1 cellular context compared by ENCODE assay signal in genomic region chr1:25728301-25728935, GRCh38.
TF ChIP-seq lines count a peak whose summit lies in the region.

No MANE protein-coding gene starts in this region.

TF ChIP-seq in H1, 55 proteins besides CTCF, POLR2A, EP300 and RAD21 (continued from another document):
- TF ChIP-seq CHD7 (IDR thresholded peaks at IDR 0.05; ENCODE audit: insufficient replicate concordance, low read length) (no peak), CHD1 (IDR thresholded peaks at IDR 0.05; ENCODE audit: low read depth, low read length) (no peak), KDM5A (IDR thresholded peaks at IDR 0.05; ENCODE audit: low read length) (no peak), SUZ12 (IDR thresholded peaks at IDR 0.05; ENCODE audit: low read length) (no peak), CEBPB (IDR thresholded peaks at IDR 0.05; ENCODE audit: low read depth, low read length) (no peak), CHD2 (IDR thresholded peaks at IDR 0.05; ENCODE audit: low read length) (no peak), POLR2AphosphoS5 (IDR thresholded peaks at IDR 0.05; ENCODE audit: low read depth, low read length) (no peak), HDAC6 (IDR thresholded peaks at IDR 0.05; ENCODE audit: low read depth, low read length) (no peak), MAX (IDR thresholded peaks at IDR 0.05) (no peak), E2F6 (IDR thresholded peaks at IDR 0.05) (no peak), HDAC2 (IDR thresholded peaks at IDR 0.05; ENCODE audit: borderline replicate concordance in 1 of 2, low read depth in 2 of 2, low read length in 2 of 2) (no peak), SP4 (IDR thresholded peaks at IDR 0.05; ENCODE audit: low read length) (no peak)
- TF ChIP-seq, protein P1, sequence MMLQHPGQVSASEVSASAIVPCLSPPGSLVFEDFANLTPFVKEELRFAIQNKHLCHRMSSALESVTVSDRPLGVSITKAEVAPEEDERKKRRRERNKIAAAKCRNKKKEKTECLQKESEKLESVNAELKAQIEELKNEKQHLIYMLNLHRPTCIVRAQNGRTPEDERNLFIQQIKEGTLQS (IDR thresholded peaks at IDR 0.05; ENCODE audit: insufficient read depth, low read depth, low read length) = no peak
TF ChIP-seq in H1: peak in this region for 0.
